Comparison of ENCODE assay signal across 2 cellular contexts in genomic region chr4:132866616-132867015, GRCh38.
TF ChIP-seq lines count a peak whose summit lies in the region.

No MANE protein-coding gene starts in this region.

TF ChIP-seq in GM23338, 12 proteins besides CTCF, POLR2A, EP300 and RAD21 (continued from another document):
- TF ChIP-seq, protein P1, sequence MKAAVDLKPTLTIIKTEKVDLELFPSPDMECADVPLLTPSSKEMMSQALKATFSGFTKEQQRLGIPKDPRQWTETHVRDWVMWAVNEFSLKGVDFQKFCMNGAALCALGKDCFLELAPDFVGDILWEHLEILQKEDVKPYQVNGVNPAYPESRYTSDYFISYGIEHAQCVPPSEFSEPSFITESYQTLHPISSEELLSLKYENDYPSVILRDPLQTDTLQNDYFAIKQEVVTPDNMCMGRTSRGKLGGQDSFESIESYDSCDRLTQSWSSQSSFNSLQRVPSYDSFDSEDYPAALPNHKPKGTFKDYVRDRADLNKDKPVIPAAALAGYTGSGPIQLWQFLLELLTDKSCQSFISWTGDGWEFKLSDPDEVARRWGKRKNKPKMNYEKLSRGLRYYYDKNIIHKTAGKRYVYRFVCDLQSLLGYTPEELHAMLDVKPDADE (IDR thresholded peaks at IDR 0.05), result no peak
- TF ChIP-seq, protein P2, sequence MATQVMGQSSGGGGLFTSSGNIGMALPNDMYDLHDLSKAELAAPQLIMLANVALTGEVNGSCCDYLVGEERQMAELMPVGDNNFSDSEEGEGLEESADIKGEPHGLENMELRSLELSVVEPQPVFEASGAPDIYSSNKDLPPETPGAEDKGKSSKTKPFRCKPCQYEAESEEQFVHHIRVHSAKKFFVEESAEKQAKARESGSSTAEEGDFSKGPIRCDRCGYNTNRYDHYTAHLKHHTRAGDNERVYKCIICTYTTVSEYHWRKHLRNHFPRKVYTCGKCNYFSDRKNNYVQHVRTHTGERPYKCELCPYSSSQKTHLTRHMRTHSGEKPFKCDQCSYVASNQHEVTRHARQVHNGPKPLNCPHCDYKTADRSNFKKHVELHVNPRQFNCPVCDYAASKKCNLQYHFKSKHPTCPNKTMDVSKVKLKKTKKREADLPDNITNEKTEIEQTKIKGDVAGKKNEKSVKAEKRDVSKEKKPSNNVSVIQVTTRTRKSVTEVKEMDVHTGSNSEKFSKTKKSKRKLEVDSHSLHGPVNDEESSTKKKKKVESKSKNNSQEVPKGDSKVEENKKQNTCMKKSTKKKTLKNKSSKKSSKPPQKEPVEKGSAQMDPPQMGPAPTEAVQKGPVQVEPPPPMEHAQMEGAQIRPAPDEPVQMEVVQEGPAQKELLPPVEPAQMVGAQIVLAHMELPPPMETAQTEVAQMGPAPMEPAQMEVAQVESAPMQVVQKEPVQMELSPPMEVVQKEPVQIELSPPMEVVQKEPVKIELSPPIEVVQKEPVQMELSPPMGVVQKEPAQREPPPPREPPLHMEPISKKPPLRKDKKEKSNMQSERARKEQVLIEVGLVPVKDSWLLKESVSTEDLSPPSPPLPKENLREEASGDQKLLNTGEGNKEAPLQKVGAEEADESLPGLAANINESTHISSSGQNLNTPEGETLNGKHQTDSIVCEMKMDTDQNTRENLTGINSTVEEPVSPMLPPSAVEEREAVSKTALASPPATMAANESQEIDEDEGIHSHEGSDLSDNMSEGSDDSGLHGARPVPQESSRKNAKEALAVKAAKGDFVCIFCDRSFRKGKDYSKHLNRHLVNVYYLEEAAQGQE (IDR thresholded peaks at IDR 0.05; ENCODE audit: unreplicated experiment), result no peak
- no peak for TF ChIP-seq ZNF331 (CRISPR knock-in tag; IDR thresholded peaks at IDR 0.05; ENCODE audit: low read depth)
- TF ChIP-seq CREB1 (CRISPR knock-in tag; IDR thresholded peaks at IDR 0.05; ENCODE audit: low read depth), result no peak
- TF ChIP-seq POLR2AphosphoS5 (IDR thresholded peaks at IDR 0.05; ENCODE audit: low read depth), result no peak
- no peak for TF ChIP-seq ZNF114 (CRISPR knock-in tag; IDR thresholded peaks at IDR 0.05)
- no peak for TF ChIP-seq STAT1 (IDR thresholded peaks at IDR 0.05; ENCODE audit: unreplicated experiment)
- TF ChIP-seq JUNB (IDR thresholded peaks at IDR 0.05; ENCODE audit: unreplicated experiment), result no peak
- TF ChIP-seq, protein P3, sequence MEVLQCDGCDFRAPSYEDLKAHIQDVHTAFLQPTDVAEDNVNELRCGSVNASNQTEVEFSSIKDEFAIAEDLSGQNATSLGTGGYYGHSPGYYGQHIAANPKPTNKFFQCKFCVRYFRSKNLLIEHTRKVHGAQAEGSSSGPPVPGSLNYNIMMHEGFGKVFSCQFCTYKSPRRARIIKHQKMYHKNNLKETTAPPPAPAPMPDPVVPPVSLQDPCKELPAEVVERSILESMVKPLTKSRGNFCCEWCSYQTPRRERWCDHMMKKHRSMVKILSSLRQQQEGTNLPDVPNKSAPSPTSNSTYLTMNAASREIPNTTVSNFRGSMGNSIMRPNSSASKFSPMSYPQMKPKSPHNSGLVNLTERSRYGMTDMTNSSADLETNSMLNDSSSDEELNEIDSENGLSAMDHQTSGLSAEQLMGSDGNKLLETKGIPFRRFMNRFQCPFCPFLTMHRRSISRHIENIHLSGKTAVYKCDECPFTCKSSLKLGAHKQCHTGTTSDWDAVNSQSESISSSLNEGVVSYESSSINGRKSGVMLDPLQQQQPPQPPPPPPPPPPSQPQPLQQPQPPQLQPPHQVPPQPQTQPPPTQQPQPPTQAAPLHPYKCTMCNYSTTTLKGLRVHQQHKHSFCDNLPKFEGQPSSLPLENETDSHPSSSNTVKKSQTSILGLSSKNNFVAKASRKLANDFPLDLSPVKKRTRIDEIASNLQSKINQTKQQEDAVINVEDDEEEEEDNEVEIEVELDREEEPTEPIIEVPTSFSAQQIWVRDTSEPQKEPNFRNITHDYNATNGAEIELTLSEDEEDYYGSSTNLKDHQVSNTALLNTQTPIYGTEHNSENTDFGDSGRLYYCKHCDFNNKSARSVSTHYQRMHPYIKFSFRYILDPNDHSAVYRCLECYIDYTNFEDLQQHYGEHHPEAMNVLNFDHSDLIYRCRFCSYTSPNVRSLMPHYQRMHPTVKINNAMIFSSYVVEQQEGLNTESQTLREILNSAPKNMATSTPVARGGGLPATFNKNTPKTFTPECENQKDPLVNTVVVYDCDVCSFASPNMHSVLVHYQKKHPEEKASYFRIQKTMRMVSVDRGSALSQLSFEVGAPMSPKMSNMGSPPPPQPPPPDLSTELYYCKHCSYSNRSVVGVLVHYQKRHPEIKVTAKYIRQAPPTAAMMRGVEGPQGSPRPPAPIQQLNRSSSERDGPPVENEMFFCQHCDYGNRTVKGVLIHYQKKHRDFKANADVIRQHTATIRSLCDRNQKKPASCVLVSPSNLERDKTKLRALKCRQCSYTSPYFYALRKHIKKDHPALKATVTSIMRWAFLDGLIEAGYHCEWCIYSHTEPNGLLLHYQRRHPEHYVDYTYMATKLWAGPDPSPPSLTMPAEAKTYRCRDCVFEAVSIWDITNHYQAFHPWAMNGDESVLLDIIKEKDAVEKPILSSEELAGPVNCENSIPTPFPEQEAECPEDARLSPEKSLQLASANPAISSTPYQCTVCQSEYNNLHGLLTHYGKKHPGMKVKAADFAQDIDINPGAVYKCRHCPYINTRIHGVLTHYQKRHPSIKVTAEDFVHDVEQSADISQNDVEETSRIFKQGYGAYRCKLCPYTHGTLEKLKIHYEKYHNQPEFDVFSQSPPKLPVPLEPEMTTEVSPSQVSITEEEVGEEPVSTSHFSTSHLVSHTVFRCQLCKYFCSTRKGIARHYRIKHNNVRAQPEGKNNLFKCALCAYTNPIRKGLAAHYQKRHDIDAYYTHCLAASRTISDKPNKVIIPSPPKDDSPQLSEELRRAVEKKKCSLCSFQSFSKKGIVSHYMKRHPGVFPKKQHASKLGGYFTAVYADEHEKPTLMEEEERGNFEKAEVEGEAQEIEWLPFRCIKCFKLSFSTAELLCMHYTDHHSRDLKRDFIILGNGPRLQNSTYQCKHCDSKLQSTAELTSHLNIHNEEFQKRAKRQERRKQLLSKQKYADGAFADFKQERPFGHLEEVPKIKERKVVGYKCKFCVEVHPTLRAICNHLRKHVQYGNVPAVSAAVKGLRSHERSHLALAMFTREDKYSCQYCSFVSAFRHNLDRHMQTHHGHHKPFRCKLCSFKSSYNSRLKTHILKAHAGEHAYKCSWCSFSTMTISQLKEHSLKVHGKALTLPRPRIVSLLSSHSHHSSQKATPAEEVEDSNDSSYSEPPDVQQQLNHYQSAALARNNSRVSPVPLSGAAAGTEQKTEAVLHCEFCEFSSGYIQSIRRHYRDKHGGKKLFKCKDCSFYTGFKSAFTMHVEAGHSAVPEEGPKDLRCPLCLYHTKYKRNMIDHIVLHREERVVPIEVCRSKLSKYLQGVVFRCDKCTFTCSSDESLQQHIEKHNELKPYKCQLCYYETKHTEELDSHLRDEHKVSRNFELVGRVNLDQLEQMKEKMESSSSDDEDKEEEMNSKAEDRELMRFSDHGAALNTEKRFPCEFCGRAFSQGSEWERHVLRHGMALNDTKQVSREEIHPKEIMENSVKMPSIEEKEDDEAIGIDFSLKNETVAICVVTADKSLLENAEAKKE (CRISPR knock-in tag; IDR thresholded peaks at IDR 0.05), result no peak
- no peak for TF ChIP-seq EZH2phosphoT487 (IDR thresholded peaks at IDR 0.05; ENCODE audit: unreplicated experiment)
- TF ChIP-seq EZH2 (IDR thresholded peaks at IDR 0.05; ENCODE audit: low read depth, unreplicated experiment), result no peak

TF ChIP-seq in H1, 55 proteins besides CTCF, POLR2A, EP300 and RAD21 (continued from another document):
- no peak for TF ChIP-seq KDM4A (IDR thresholded peaks at IDR 0.05; ENCODE audit: low read depth, low read length, severe bottlenecking)
- no peak for TF ChIP-seq JUN (IDR thresholded peaks at IDR 0.05; ENCODE audit: low read depth, low read length)
- TF ChIP-seq BRCA1 (IDR thresholded peaks at IDR 0.05; ENCODE audit: low read depth, low read length), result no peak
- no peak for TF ChIP-seq GABPA (IDR thresholded peaks at IDR 0.05; ENCODE audit: borderline replicate concordance, insufficient read depth, low read length)
- no peak for TF ChIP-seq MAX (IDR thresholded peaks at IDR 0.05)
- no peak for TF ChIP-seq CHD7 (IDR thresholded peaks at IDR 0.05; ENCODE audit: insufficient replicate concordance, low read length)
- no peak for TF ChIP-seq JUND (IDR thresholded peaks at IDR 0.05; ENCODE audit: low read length)
- no peak for TF ChIP-seq RBBP5 (IDR thresholded peaks at IDR 0.05; ENCODE audit: borderline replicate concordance, low read depth, low read length)
- TF ChIP-seq, protein P4, sequence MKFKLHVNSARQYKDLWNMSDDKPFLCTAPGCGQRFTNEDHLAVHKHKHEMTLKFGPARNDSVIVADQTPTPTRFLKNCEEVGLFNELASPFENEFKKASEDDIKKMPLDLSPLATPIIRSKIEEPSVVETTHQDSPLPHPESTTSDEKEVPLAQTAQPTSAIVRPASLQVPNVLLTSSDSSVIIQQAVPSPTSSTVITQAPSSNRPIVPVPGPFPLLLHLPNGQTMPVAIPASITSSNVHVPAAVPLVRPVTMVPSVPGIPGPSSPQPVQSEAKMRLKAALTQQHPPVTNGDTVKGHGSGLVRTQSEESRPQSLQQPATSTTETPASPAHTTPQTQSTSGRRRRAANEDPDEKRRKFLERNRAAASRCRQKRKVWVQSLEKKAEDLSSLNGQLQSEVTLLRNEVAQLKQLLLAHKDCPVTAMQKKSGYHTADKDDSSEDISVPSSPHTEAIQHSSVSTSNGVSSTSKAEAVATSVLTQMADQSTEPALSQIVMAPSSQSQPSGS (IDR thresholded peaks at IDR 0.05; ENCODE audit: low read length), result no peak
- TF ChIP-seq CEBPB (IDR thresholded peaks at IDR 0.05; ENCODE audit: low read depth, low read length), result no peak
- TF ChIP-seq BACH1 (IDR thresholded peaks at IDR 0.05; ENCODE audit: low read length), result no peak
- TF ChIP-seq SUZ12 (IDR thresholded peaks at IDR 0.05; ENCODE audit: low read length), result no peak
